24 cellular contexts compared by ENCODE assay signal in the genomic region with DNA sequence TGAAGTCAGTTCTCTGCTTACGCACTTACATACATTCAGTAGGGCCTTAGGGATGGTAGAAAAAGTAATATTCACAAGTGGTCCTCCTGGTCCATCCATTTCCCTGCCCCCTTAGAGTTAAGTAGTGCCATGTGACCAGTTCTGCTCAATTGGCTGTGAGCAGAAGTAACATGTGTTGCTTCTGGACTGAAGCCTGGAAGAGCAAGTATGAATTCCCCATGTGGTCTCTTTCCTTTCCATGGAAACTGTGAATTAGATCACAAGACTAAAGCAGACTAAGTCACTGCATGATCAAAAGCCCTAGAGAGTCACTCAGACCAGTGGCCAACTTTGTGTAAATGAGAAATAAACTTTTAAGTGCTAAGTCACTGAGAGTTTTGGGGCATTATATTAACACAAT.
"Had no signal": no experiment of that assay in that cellular context is flagged by ENCODE, and none has a peak within 500 bp of the region (broad histone marks: within the 10 kb centered on the region; RNA-seq: fewer than 3 reads in every experiment).

No MANE protein-coding gene starts in this region.

- DNase-seq: activated CD4-positive, alpha-beta T cell treated with anti-CD3 and anti-CD28 coated beads for 48 hours; activated CD4-positive, alpha-beta T cell treated with anti-CD3 and anti-CD28 coated beads, Interleukin-2, amount 50 U/mL, for 4 hours; activated CD4-positive, CD25-positive, alpha-beta regulatory T cell treated with anti-CD3 and anti-CD28 coated beads, Interleukin-2, amount 50 U/mL, for 72 hours; activated CD8-positive, alpha-beta memory T cell treated with anti-CD3 and anti-CD28 coated beads, Interleukin-2, amount 50 U/mL, for 48 hours; activated CD8-positive, alpha-beta T cell treated with anti-CD3 and anti-CD28 coated beads, Interleukin-2, amount 10 ng/mL, durations not matched to agents 7 days and 5 days; activated naive CD4-positive, alpha-beta T cell treated with anti-CD3 and anti-CD28 coated beads, Interleukin-2, amount 50 U/mL, for 16 hours; activated naive CD8-positive, alpha-beta T cell treated with anti-CD3 and anti-CD28 coated beads, Interleukin-2, amount 10 ng/mL, durations not matched to agents 7 days and 5 days; activated T-cell treated with anti-CD3 and anti-CD28 coated beads, Interleukin-2, amount 50 U/mL, for 1 hour; adrenal gland; anterior cingulate cortex; Karpas-422; NCI-H1048; NCI-H146; NCI-H187 treated with DMSO at 0.1 percent for 48 hours; NCI-H2081 treated with DMSO at 0.1 percent for 48 hours; NCI-H2227 treated with DMSO at 0.1 percent for 48 hours; NCI-H510A; NCI-H526 treated with DMSO at 0.1 percent for 48 hours; Peyer's patch; SIG-M5; T-helper 17 cell; T-helper 9 cell had no signal

- ATAC-seq: activated CD8-positive, alpha-beta T cell treated with anti-CD3 and anti-CD28 coated beads, Interleukin-2, amount 10 ng/mL, durations not matched to agents 7 days and 5 days; T-helper 17 cell; WTC11 had no signal

- H3K27me3 ChIP-seq: adrenal gland, breast epithelium, Peyer's patch had no signal

- H3K9me3 ChIP-seq: adrenal gland, Peyer's patch had no signal

- H3K27ac ChIP-seq: adrenal gland, breast epithelium, Peyer's patch had no signal

- H3K36me3 ChIP-seq: adrenal gland, breast epithelium, Peyer's patch had no signal

- H3K4me3 ChIP-seq: adrenal gland, breast epithelium, Peyer's patch had no signal

- H3K4me1 ChIP-seq: adrenal gland, breast epithelium had no signal
